In genomic region chr19:8641908-8642547, GRCh38 we compare ENCODE assay signal across 8 cellular contexts. TPM values are rescaled to one million over a fixed set of nuclear protein-coding genes. Genes with fewer than 3 reads are reported as not detected.
DNase-seq lines count a peak whose midpoint lies in the region; ATAC-seq and TF ChIP-seq lines count a peak whose summit lies in the region.

No MANE protein-coding gene starts in this region.

- H3K9me2 ChIP-seq in neural cell (ENCODE audit: insufficient read depth, low read length) = no peaks in the 10 kb centered on the region

- H3K4me3 ChIP-seq in heart left ventricle = no peak overlapping the region
- H3K4me3 ChIP-seq in neural cell (ENCODE audit: low read length) = no peak overlapping the region

- peaks cover 0 to 14% (median 0%) of the 10 kb centered on the region in 12 donors for H3K9me3 ChIP-seq in heart left ventricle
- no peaks in the 10 kb centered on the region for H3K9me3 ChIP-seq in neural cell (ENCODE audit: low read length)

- H3F3A ChIP-seq in neural cell (ENCODE audit: insufficient read depth, low read length, poor library complexity, severe bottlenecking) = no peaks in the 10 kb centered on the region

- peak; percentile 25 to 59 (median 45) for TF ChIP-seq CTCF in heart left ventricle (IDR thresholded peaks at IDR 0.05)
- peak; percentile 60 for TF ChIP-seq CTCF in neural cell (IDR thresholded peaks at IDR 0.05; ENCODE audit: poor library complexity, severe bottlenecking)

- H3K27ac ChIP-seq in heart left ventricle (no peak overlapping the region), neural cell (ENCODE audit: low read length) (no peak overlapping the region)

- 50 to 53% (median 51%) methylated on average over 4 of the region's 4 CpGs for WGBS in heart left ventricle, 4 donors

- intact Hi-C loops in heart left ventricle (cut with DNase I) (loop anchor here in 3 of 10 donors (5.0 to 10.0 kb wide), 2 partner anchors 57 to 60 kb away; no protein-coding TSS in a partner anchor), cardiac septum (cut with DNase I) (no loop called here)

- peaks cover 0 to 50% (median 0%) of the 10 kb centered on the region in 12 donors for H3K4me1 ChIP-seq in heart left ventricle

- no peak overlapping the region for H3K4me2 ChIP-seq in neural cell (ENCODE audit: low read length)

- TF ChIP-seq EP300 in neural cell (conservative IDR thresholded peaks at IDR 0.05; ENCODE audit: poor library complexity, severe bottlenecking) = no peak

- H3K79me2 ChIP-seq in neural cell (replicated peaks; ENCODE audit: insufficient read depth, low read length) = no peaks in the 10 kb centered on the region

- DNase-seq in heart left ventricle = no peak
- DNase-seq in cardiac septum (ENCODE audit: low spot score) = no peak
- peak; percentile 56 for DNase-seq in NOMO-1 treated with DMSO at 0.1 percent for 48 hours (lab: John Stamatoyannopoulos, UW; ENCODE audit: unreplicated experiment)
- peak; percentile 50 to 65 for DNase-seq in dermis microvascular lymphatic vessel endothelial cell (ENCODE audit: low read depth in 2 of 2)
- no peak for DNase-seq in HPDE6-E6E7 (ENCODE audit: extremely low spot score)
- DNase-seq in NCI-H510A treated with DMSO at 0.1 percent for 48 hours (lab: John Stamatoyannopoulos, UW) = no peak

- ATAC-seq in heart left ventricle = no peak
- no peak for ATAC-seq in GM21390 (IDR thresholded peaks at IDR 0.05; ENCODE audit: unreplicated experiment)

- H2AFZ ChIP-seq in neural cell (ENCODE audit: low read depth, low read length) = no peak overlapping the region

- H3K27me3 ChIP-seq in heart left ventricle = peaks cover 0 to 19% (median 0%) of the 10 kb centered on the region in 9 donors
- no peaks in the 10 kb centered on the region for H3K27me3 ChIP-seq in neural cell (ENCODE audit: insufficient read depth, low read depth, low read length)

- no peaks in the 10 kb centered on the region for H4K20me1 ChIP-seq in neural cell (ENCODE audit: insufficient read depth)

- no peak for TF ChIP-seq POLR2A in heart left ventricle (IDR thresholded peaks at IDR 0.05)

- H3K36me3 ChIP-seq in heart left ventricle (no peaks in the 10 kb centered on the region), neural cell (ENCODE audit: insufficient read depth, low read length) (no peaks in the 10 kb centered on the region)

- TF ChIP-seq RAD21 in neural cell (conservative IDR thresholded peaks at IDR 0.05) = peak; percentile 57

- H3K9ac ChIP-seq in neural cell (ENCODE audit: low read length) = no peak overlapping the region

TF ChIP-seq in neural cell, 6 proteins besides CTCF, POLR2A, EP300 and RAD21:
- TF ChIP-seq TAF1 (IDR thresholded peaks at IDR 0.05; ENCODE audit: low read depth) (no peak), REST (IDR thresholded peaks at IDR 0.05; ENCODE audit: borderline replicate concordance) (no peak), EZH2 (IDR thresholded peaks at IDR 0.05; ENCODE audit: borderline replicate concordance, insufficient read depth, low read length, poor library complexity, severe bottlenecking) (no peak), POLR2AphosphoS5 (IDR thresholded peaks at IDR 0.05) (no peak), MXI1 (conservative IDR thresholded peaks at IDR 0.05; ENCODE audit: poor library complexity, severe bottlenecking) (no peak), SMC3 (conservative IDR thresholded peaks at IDR 0.05; ENCODE audit: poor library complexity) (peak; percentile 60)

RNA-seq across cellular contexts. Expression of gene NFILZ, which starts 11.6 kb away (rescaled TPM):
- not detected for total RNA-seq in heart left ventricle
- polyA plus RNA-seq in heart left ventricle = not detected
- total RNA-seq in cardiac septum = not detected
- not detected in 2 replicates for total RNA-seq in dermis microvascular lymphatic vessel endothelial cell
- polyA plus RNA-seq in neural cell = not detected in 2 replicates
- polyA minus RNA-seq in neural cell = not detected in 2 replicates

RNA-seq across cellular contexts. Expression of gene ADAMTS10, which starts 31.5 kb away (rescaled TPM):
- 10 to 100 TPM in 1 of 9 donors, 1 to 10 TPM in 8; 4.3 to 14.1 (median 7.4) TPM for total RNA-seq in heart left ventricle
- 10 to 100 TPM in 1 of 2 donors, 1 to 10 TPM in 1; 6.9 to 14.7 TPM for polyA plus RNA-seq in heart left ventricle
- 15.0 TPM for total RNA-seq in cardiac septum
- total RNA-seq in dermis microvascular lymphatic vessel endothelial cell = 4.2 and 13.0 TPM in 2 replicates
- polyA plus RNA-seq in neural cell = 99.4 and 143 TPM in 2 replicates
- 77.4 and 80.6 TPM in 2 replicates for polyA minus RNA-seq in neural cell

RNA-seq across cellular contexts. Expression of gene ACTL9, which starts 56.6 kb away (rescaled TPM):
- not detected for total RNA-seq in heart left ventricle
- not detected for polyA plus RNA-seq in heart left ventricle
- not detected for total RNA-seq in cardiac septum
- total RNA-seq in dermis microvascular lymphatic vessel endothelial cell = not detected in 2 replicates
- polyA plus RNA-seq in neural cell = not detected in 2 replicates
- not detected in 2 replicates for polyA minus RNA-seq in neural cell

Comparison
In these comparisons a context has a peak if more than half of its experiments do, and no peak if none do; other contexts are left out.
1. DNase-seq: peak in NOMO-1 treated with DMSO at 0.1 percent for 48 hours (single experiment) and dermis microvascular lymphatic vessel endothelial cell (2 of 2); none in heart left ventricle (0 of 5), cardiac septum (single experiment), HPDE6-E6E7 (single experiment) and NCI-H510A treated with DMSO at 0.1 percent for 48 hours (single experiment).